In the genomic region with DNA sequence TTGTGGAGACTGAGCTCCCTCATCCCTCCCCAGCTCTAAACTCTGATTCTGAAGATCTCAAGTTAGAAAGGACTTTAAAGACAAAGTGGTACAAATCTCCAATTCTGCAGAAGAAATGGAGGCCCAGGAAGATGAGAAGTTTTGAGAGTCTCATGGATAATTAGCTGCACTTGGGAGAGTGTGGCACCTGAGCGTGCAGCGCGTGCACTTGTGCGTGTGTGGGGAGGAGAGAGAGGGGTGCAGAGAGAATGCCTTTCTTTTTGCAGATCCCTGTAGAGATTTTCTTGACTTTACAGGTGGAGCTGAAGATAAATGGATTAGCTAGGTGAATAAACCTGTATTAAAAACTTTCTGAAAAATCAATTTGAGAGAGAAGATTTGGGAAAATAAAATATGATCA, we compare ENCODE assay signal across 16 cellular contexts. TPM values are rescaled to one million over a fixed set of nuclear protein-coding genes. Genes with fewer than 3 reads are reported as not detected.
A peak's percentile ranks its signal among the peaks of the same experiment; 100 is the strongest.
DNase-seq lines count a peak whose midpoint lies in the region; ATAC-seq, FAIRE-seq and TF ChIP-seq lines count a peak whose summit lies in the region.
"Had no signal": no experiment of that assay in that cellular context is flagged by ENCODE, and none has a peak within 500 bp of the region (broad histone marks: within the 10 kb centered on the region; RNA-seq: fewer than 3 reads in every experiment).

No MANE protein-coding gene starts in this region.

- no peak for FAIRE-seq in GM19239 (lab: Jason Lieb, UNC)

- TF ChIP-seq CTCF in vagina (IDR thresholded peaks at IDR 0.05): no peak

- intact Hi-C loops in vagina (cut with DNase I): no loop called here

- no peak for TF ChIP-seq POLR2A in vagina (IDR thresholded peaks at IDR 0.05)

- H3K4me1 Mint-ChIP-seq in stimulated activated naive CD8-positive, alpha-beta T cell treated with anti-CD3 and anti-CD28 coated beads, Interleukin-15, Interleukin-2, amounts not matched to agents 100 ng/mL and 50 ng/mL, for 24 hours (ENCODE audit: low read depth): peaks cover 54% of the 10 kb centered on the region
- H3K4me1 Mint-ChIP-seq in activated naive CD8-positive, alpha-beta T cell (ENCODE audit: low read depth): peaks cover 45% of the 10 kb centered on the region

- H3K9me3 Mint-ChIP-seq in stimulated activated naive CD8-positive, alpha-beta T cell treated with anti-CD3 and anti-CD28 coated beads, Interleukin-15, Interleukin-2, amounts not matched to agents 100 ng/mL and 50 ng/mL, for 24 hours: no peaks in the 10 kb centered on the region
- H3K9me3 Mint-ChIP-seq in activated naive CD8-positive, alpha-beta T cell (ENCODE audit: low read depth): no peaks in the 10 kb centered on the region

- DNase-seq in stimulated activated naive CD8-positive, alpha-beta T cell treated with anti-CD3 and anti-CD28 coated beads, Interleukin-15, Interleukin-2, amounts not matched to agents 100 U/mL and 50 U/mL, for 24 hours: no peak
- no peak for DNase-seq in vagina (ENCODE audit: extremely low spot score in 2 of 2)
- no peak for DNase-seq in GM19239 (ENCODE audit: insufficient read length, low spot score)
- no peak for DNase-seq in hippocampal formation (lab: John Stamatoyannopoulos, UW)
- DNase-seq: effector CD4-positive, alpha-beta T cell; foreskin fibroblast; NCI-H1417 treated with DMSO at 0.1 percent for 48 hours; stimulated activated CD4-positive, alpha-beta T cell treated with anti-CD3 and anti-CD28 coated beads, Interleukin-1b, Interleukin-23, amount 100 ng/mL, for 48 hours; stimulated activated CD8-positive, alpha-beta memory T cell treated with anti-CD3 and anti-CD28 coated beads, Interleukin-4, amount 100 ng/mL, for 48 hours; WERI-Rb-1 had no signal

- peak overlapping the region; percentile 92 for H3K27ac Mint-ChIP-seq in stimulated activated naive CD8-positive, alpha-beta T cell treated with anti-CD3 and anti-CD28 coated beads, Interleukin-15, Interleukin-2, amounts not matched to agents 100 ng/mL and 50 ng/mL, for 24 hours
- no peak overlapping the region for H3K27ac Mint-ChIP-seq in activated naive CD8-positive, alpha-beta T cell
- H3K27ac Mint-ChIP-seq: brain, progenitor cell of endocrine pancreas had no signal

- H3K27me3 Mint-ChIP-seq in stimulated activated naive CD8-positive, alpha-beta T cell treated with anti-CD3 and anti-CD28 coated beads, Interleukin-15, Interleukin-2, amounts not matched to agents 100 ng/mL and 50 ng/mL, for 24 hours: peaks cover 5% of the 10 kb centered on the region
- peaks cover 5% of the 10 kb centered on the region for H3K27me3 Mint-ChIP-seq in activated naive CD8-positive, alpha-beta T cell

- H3K4me1 ChIP-seq in muscle layer of duodenum (ENCODE audit: control insufficient read depth in 1 of 2, insufficient read depth in 2 of 2, low read length in 2 of 2): no peaks in the 10 kb centered on the region
- H3K4me1 ChIP-seq in vagina: no peaks in the 10 kb centered on the region

- peak overlapping the region; percentile 81 for H3K4me3 Mint-ChIP-seq in stimulated activated naive CD8-positive, alpha-beta T cell treated with anti-CD3 and anti-CD28 coated beads, Interleukin-15, Interleukin-2, amounts not matched to agents 100 ng/mL and 50 ng/mL, for 24 hours
- peak overlapping the region; percentile 77 for H3K4me3 Mint-ChIP-seq in activated naive CD8-positive, alpha-beta T cell
- H3K4me3 Mint-ChIP-seq: brain had no signal

- H3K27ac ChIP-seq in muscle layer of duodenum (ENCODE audit: low read length) (peak overlapping the region; percentile 49), vagina (peak overlapping the region; percentile 36)
- H3K27ac ChIP-seq: WERI-Rb-1 had no signal

- H3K9me3 ChIP-seq in muscle layer of duodenum (ENCODE audit: control insufficient read depth in 1 of 2, low read length in 2 of 2) (no peaks in the 10 kb centered on the region), vagina (no peaks in the 10 kb centered on the region)

- H3K4me3 ChIP-seq in muscle layer of duodenum (ENCODE audit: low read depth in 1 of 2, low read length in 2 of 2) (no peak overlapping the region), vagina (no peak overlapping the region)

- no peak for ATAC-seq in stimulated activated naive CD8-positive, alpha-beta T cell treated with anti-CD3 and anti-CD28 coated beads, Interleukin-15, Interleukin-2, amounts not matched to agents 100 U/mL and 50 U/mL, for 24 hours
- ATAC-seq in HG02610 (IDR thresholded peaks at IDR 0.05; ENCODE audit: unreplicated experiment): no peak

- H3K27me3 ChIP-seq in muscle layer of duodenum (ENCODE audit: low read depth, low read length) (no peaks in the 10 kb centered on the region), vagina (no peaks in the 10 kb centered on the region)

- H3K36me3 Mint-ChIP-seq in stimulated activated naive CD8-positive, alpha-beta T cell treated with anti-CD3 and anti-CD28 coated beads, Interleukin-15, Interleukin-2, amounts not matched to agents 100 ng/mL and 50 ng/mL, for 24 hours (ENCODE audit: low read depth): peaks cover 12% of the 10 kb centered on the region
- peaks cover 4% of the 10 kb centered on the region for H3K36me3 Mint-ChIP-seq in activated naive CD8-positive, alpha-beta T cell
- H3K36me3 Mint-ChIP-seq: brain had no signal

- H3K36me3 ChIP-seq in muscle layer of duodenum (ENCODE audit: control insufficient read depth in 1 of 2, insufficient read depth in 2 of 2, low read length in 2 of 2) (no peaks in the 10 kb centered on the region), vagina (no peaks in the 10 kb centered on the region)
- H3K36me3 ChIP-seq: WERI-Rb-1 had no signal

RNA-seq across cellular contexts. Expression of a gene that starts 14.8 kb away (rescaled TPM):
- 32.2 TPM for total RNA-seq in vagina
